25 cellular contexts compared by ENCODE assay signal in genomic region chr2:82827426-82827825, GRCh38.
DNase-seq lines count a peak whose midpoint lies in the region; ATAC-seq, FAIRE-seq and TF ChIP-seq lines count a peak whose summit lies in the region.
"Had no signal": no experiment of that assay in that cellular context is flagged by ENCODE, and none has a peak within 500 bp of the region (broad histone marks: within the 10 kb centered on the region; RNA-seq: fewer than 3 reads in every experiment).

No MANE protein-coding gene starts in this region.

- no peaks in the 10 kb centered on the region for H3K79me2 ChIP-seq in HepG2 (ENCODE audit: insufficient read depth, low read length)
- no peaks in the 10 kb centered on the region for H3K79me2 ChIP-seq in PC-3 (ENCODE audit: low read length)
- H3K79me2 ChIP-seq in smooth muscle cell (ENCODE audit: low read depth): no peaks in the 10 kb centered on the region

- intact Hi-C loops in HepG2 (cut with micrococcal nuclease; ENCODE audit: unreplicated experiment): no loop called here
- intact Hi-C loops in right lobe of liver (cut with DNase I): no loop called here
- intact Hi-C loops in PC-3 (cut with micrococcal nuclease): no loop called here

- TF ChIP-seq EP300 in HepG2 (IDR thresholded peaks at IDR 0.05; ENCODE audit: low read depth in 2 of 2, low read length in 2 of 2) (no peak), HepG2 (CRISPR knock-in tag; IDR thresholded peaks at IDR 0.05; ENCODE audit: borderline replicate concordance) (no peak), upper lobe of left lung (IDR thresholded peaks at IDR 0.05) (no peak)

- 10% methylated on average over 2 of the region's 2 CpGs for WGBS in HepG2 (ENCODE audit: low lambda C conversion rate)
- 93% methylated on average over 2 of the region's 2 CpGs for WGBS in right lobe of liver (ENCODE audit: insufficient coverage, low coverage, low lambda C conversion rate, missing lambda C conversion rate)
- WGBS in smooth muscle cell (ENCODE audit: low lambda C conversion rate): 91% methylated on average over 2 of the region's 2 CpGs
- WGBS in upper lobe of left lung, 2 donors: 94 to 99% methylated on average over 2 of the region's 2 CpGs

- no peak for ATAC-seq in HepG2
- ATAC-seq in right lobe of liver: no peak
- no peak for ATAC-seq in PC-3
- ATAC-seq in upper lobe of left lung (ENCODE audit: low FRiP score in 2 of 2): no peak
- ATAC-seq: GM12878 had no signal

- H3K27ac ChIP-seq in HepG2 (ENCODE audit: extremely low read length, insufficient read depth, low read length) (no peak overlapping the region), right lobe of liver (no peak overlapping the region), PC-3 (ENCODE audit: low read length) (no peak overlapping the region), smooth muscle cell (ENCODE audit: low read depth) (no peak overlapping the region), upper lobe of left lung (no peak overlapping the region)
- H3K27ac ChIP-seq: 22Rv1, BLaER1 had no signal

- in situ Hi-C loops in HepG2 (cut with HindIII; ENCODE audit: extremely low pct_ligation_motif_present, low pct_unique_long_range_greater_than_20kb): no loop called here

- H3K4me1 ChIP-seq in HepG2 (ENCODE audit: insufficient read depth, low read length) (no peaks in the 10 kb centered on the region), right lobe of liver (no peaks in the 10 kb centered on the region), PC-3 (ENCODE audit: insufficient read depth, low read length) (no peaks in the 10 kb centered on the region), smooth muscle cell (ENCODE audit: low read depth) (no peaks in the 10 kb centered on the region), upper lobe of left lung (no peaks in the 10 kb centered on the region)
- H3K4me1 ChIP-seq: BE2C, BLaER1 had no signal

- CTCF ChIA-PET in HepG2 (lab: Yijun Ruan, JAX; ENCODE audit: low intra/inter-chr PET ratio, low total read pairs) (no interaction called here), PC-3 (lab: Charles Lee) (no interaction called here)

- H2AFZ ChIP-seq in HepG2 (ENCODE audit: low read length): no peak overlapping the region
- H2AFZ ChIP-seq in PC-3 (ENCODE audit: low read length): 0 out of 2 replicates have a peak overlapping the region, but pooled peaks have one; percentile 30
- peak overlapping the region; percentile 68 for H2AFZ ChIP-seq in smooth muscle cell (ENCODE audit: low read depth)

- no peak for DNase-seq in HepG2 (ENCODE audit: low spot score)
- no peak for DNase-seq in right lobe of liver
- DNase-seq in PC-3: no peak
- DNase-seq in smooth muscle cell (lab: John Stamatoyannopoulos, UW; ENCODE audit: unreplicated experiment): no peak
- DNase-seq in upper lobe of left lung: no peak
- no peak for DNase-seq in OCI-M2 (lab: John Stamatoyannopoulos, UW; ENCODE audit: unreplicated experiment)
- DNase-seq: ACHN; BE2C; C1 segment of cervical spinal cord; CD4-positive, alpha-beta memory T cell; CD4-positive, CD25-positive, alpha-beta regulatory T cell; CD8-positive, alpha-beta memory T cell; COR-L47; DMS 273 treated with DMSO at 0.1 percent for 48 hours; DMS153; DMS53; DMS79; DND-41; EL; GDM1 had no signal

- H3F3A ChIP-seq in PC-3 (ENCODE audit: low read length, unreplicated experiment) (no peaks in the 10 kb centered on the region), smooth muscle cell (ENCODE audit: low read depth) (no peaks in the 10 kb centered on the region)

- H3K4me3 ChIP-seq in HepG2 (replicated peaks in 1 of 3; ENCODE audit: insufficient read depth in 1 of 3, low read depth in 2 of 3, low read length in 3 of 3) (no peak overlapping the region), right lobe of liver (no peak overlapping the region), PC-3 (ENCODE audit: low read length) (no peak overlapping the region), smooth muscle cell (no peak overlapping the region), upper lobe of left lung (no peak overlapping the region)
- H3K4me3 ChIP-seq: BLaER1, GM12878 had no signal

- BruUV-seq in HepG2 (replicated peaks; lab: Mats Ljungman, UMichigan) (no TSS peak), PC-3 (replicated peaks; lab: Mats Ljungman, UMichigan) (no TSS peak)

- POLR2A ChIA-PET in HepG2 (lab: Yijun Ruan, JAX): no interaction called here
- POLR2A ChIA-PET in PC-3 (lab: Charles Lee; ENCODE audit: unreplicated experiment): no interaction called here

- H3K9me2 ChIP-seq in PC-3 (replicated peaks; ENCODE audit: low read length): no peaks in the 10 kb centered on the region

- H3K9ac ChIP-seq in HepG2 (ENCODE audit: insufficient read depth, low read depth, low read length) (no peak overlapping the region), PC-3 (ENCODE audit: low read length) (no peak overlapping the region), smooth muscle cell (ENCODE audit: low read depth) (no peak overlapping the region)
- H3K9ac ChIP-seq: BLaER1 had no signal

- H3K27me3 ChIP-seq in HepG2 (ENCODE audit: control insufficient read depth in 1 of 2, insufficient read depth in 2 of 2, low read length in 2 of 2): no peaks in the 10 kb centered on the region
- no peaks in the 10 kb centered on the region for H3K27me3 ChIP-seq in right lobe of liver
- H3K27me3 ChIP-seq in PC-3 (ENCODE audit: low read length): no peaks in the 10 kb centered on the region
- no peaks in the 10 kb centered on the region for H3K27me3 ChIP-seq in smooth muscle cell (ENCODE audit: low read depth)
- H3K27me3 ChIP-seq in upper lobe of left lung: no peaks in the 10 kb centered on the region
- H3K27me3 ChIP-seq: BE2C, BLaER1 had no signal

- TF ChIP-seq POLR2A in HepG2 (IDR thresholded peaks at IDR 0.05; ENCODE audit: insufficient read depth in 1 of 2, low read depth in 2 of 2, low read length in 2 of 2) (no peak), right lobe of liver (IDR thresholded peaks at IDR 0.05) (no peak), upper lobe of left lung (IDR thresholded peaks at IDR 0.05) (no peak)

- FAIRE-seq in HepG2 (lab: Jason Lieb, UNC): no peak
- FAIRE-seq: GM12878, GM12892, GM18507 had no signal

- H3K4me2 ChIP-seq in HepG2 (ENCODE audit: low read depth, low read length): no peak overlapping the region
- no peak overlapping the region for H3K4me2 ChIP-seq in PC-3 (ENCODE audit: low read length)
- H3K4me2 ChIP-seq in smooth muscle cell: no peak overlapping the region
- H3K4me2 ChIP-seq: BLaER1 had no signal

- TF ChIP-seq CTCF in HepG2 (CRISPR knock-in tag; IDR thresholded peaks at IDR 0.05) (no peak), right lobe of liver (IDR thresholded peaks at IDR 0.05) (no peak), PC-3 (conservative IDR thresholded peaks at IDR 0.05; ENCODE audit: low read depth, low read length) (no peak), smooth muscle cell (IDR thresholded peaks at IDR 0.05; ENCODE audit: borderline replicate concordance, insufficient read depth, poor library complexity, severe bottlenecking) (no peak), upper lobe of left lung (IDR thresholded peaks at IDR 0.05) (no peak)

- H4K20me1 ChIP-seq in HepG2 (ENCODE audit: insufficient read depth, low read length) (no peaks in the 10 kb centered on the region), PC-3 (ENCODE audit: low read length) (no peaks in the 10 kb centered on the region), smooth muscle cell (ENCODE audit: low read depth) (no peaks in the 10 kb centered on the region)
- H4K20me1 ChIP-seq: BLaER1 had no signal

- 0 out of 2 replicates have a peak, but pooled peaks cover 7% of the 10 kb centered on the region for H3K9me3 ChIP-seq in HepG2 (ENCODE audit: low read length)
- no peaks in the 10 kb centered on the region for H3K9me3 ChIP-seq in right lobe of liver
- no peaks in the 10 kb centered on the region for H3K9me3 ChIP-seq in PC-3 (ENCODE audit: low read length)
- H3K9me3 ChIP-seq in smooth muscle cell (replicated peaks; ENCODE audit: low read depth): no peaks in the 10 kb centered on the region
- H3K9me3 ChIP-seq in upper lobe of left lung: no peaks in the 10 kb centered on the region
- H3K9me3 ChIP-seq: BE2C, BLaER1 had no signal

- H3K36me3 ChIP-seq in HepG2 (replicated peaks in 1 of 2; ENCODE audit: control insufficient read depth in 1 of 2, insufficient read depth in 2 of 2, low read length in 2 of 2) (no peaks in the 10 kb centered on the region), right lobe of liver (no peaks in the 10 kb centered on the region), PC-3 (ENCODE audit: low read depth, low read length) (no peaks in the 10 kb centered on the region), smooth muscle cell (ENCODE audit: low read depth) (no peaks in the 10 kb centered on the region), upper lobe of left lung (no peaks in the 10 kb centered on the region)
- H3K36me3 ChIP-seq: BE2C, BLaER1 had no signal

- TF ChIP-seq RAD21 in HepG2 (CRISPR knock-in tag; IDR thresholded peaks at IDR 0.05): no peak

TF ChIP-seq in HepG2, 621 proteins besides CTCF, POLR2A, EP300 and RAD21:
- TF ChIP-seq ZFP1 (CRISPR knock-in tag; IDR thresholded peaks at IDR 0.05): no peak
- no peak for TF ChIP-seq HINFP (CRISPR knock-in tag; IDR thresholded peaks at IDR 0.05; ENCODE audit: low read depth)
- no peak for TF ChIP-seq SOX5 (CRISPR knock-in tag; IDR thresholded peaks at IDR 0.05; ENCODE audit: borderline replicate concordance)
- peak; percentile 70 to 87; a peak in 3 of 4 replicates for TF ChIP-seq MAFK (conservative IDR thresholded peaks at IDR 0.05 in 1 of 2, IDR thresholded peaks at IDR 0.05 in 1 of 2; ENCODE audit: low read length in 2 of 2)
- peak; percentile 75 for TF ChIP-seq MAFF (IDR thresholded peaks at IDR 0.05; ENCODE audit: low read depth, low read length)
- TF ChIP-seq SETDB1 (CRISPR knock-in tag; IDR thresholded peaks at IDR 0.05; ENCODE audit: borderline replicate concordance): no peak
- no peak for TF ChIP-seq ZNF768 (CRISPR knock-in tag; IDR thresholded peaks at IDR 0.05)
TF ChIP-seq in HepG2: peak in this region for 2.
